In genomic region chr20:62885808-62886708, GRCh38 we compare ENCODE assay signal across 3 cellular contexts.
TF ChIP-seq lines count a peak whose summit lies in the region.

No MANE protein-coding gene starts in this region.

TF ChIP-seq in SK-N-SH, 30 proteins besides CTCF, POLR2A, EP300 and RAD21 (continues in another document):
- TF ChIP-seq MEF2A (IDR thresholded peaks at IDR 0.05; ENCODE audit: borderline replicate concordance, low read depth) (no peak), RXRA (IDR thresholded peaks at IDR 0.05; ENCODE audit: borderline replicate concordance, low read depth) (no peak), SMC3 (IDR thresholded peaks at IDR 0.05; ENCODE audit: low read depth, low read length) (no peak), SIN3A (IDR thresholded peaks at IDR 0.05; ENCODE audit: borderline replicate concordance, low read depth, low read length) (no peak), REST (IDR thresholded peaks at IDR 0.05; ENCODE audit: low read depth, low read length) (no peak), PBX3 (IDR thresholded peaks at IDR 0.05) (no peak), TAF1 (IDR thresholded peaks at IDR 0.05; ENCODE audit: borderline replicate concordance, low read depth, low read length) (no peak), NFIC (IDR thresholded peaks at IDR 0.05; ENCODE audit: borderline replicate concordance) (no peak), EZH2phosphoT487 (IDR thresholded peaks at IDR 0.05; ENCODE audit: borderline replicate concordance, low read depth) (no peak), ZBTB33 (IDR thresholded peaks at IDR 0.05; ENCODE audit: borderline replicate concordance, low read depth) (no peak), GABPA (IDR thresholded peaks at IDR 0.05; ENCODE audit: low read depth) (no peak), NRF1 (IDR thresholded peaks at IDR 0.05; ENCODE audit: low read depth, low read length) (no peak), RCOR1 (IDR thresholded peaks at IDR 0.05; ENCODE audit: low read length) (no peak)

TF ChIP-seq in SK-N-SH treated with all-trans-retinoic acid at 6 μM for 48 hours, 23 proteins besides CTCF, POLR2A, EP300 and RAD21:
- TF ChIP-seq PATZ1 (CRISPR knock-in tag; IDR thresholded peaks at IDR 0.05; ENCODE audit: borderline replicate concordance) (no peak), GLIS3 (CRISPR knock-in tag; IDR thresholded peaks at IDR 0.05) (no peak), ZNF8 (CRISPR knock-in tag; IDR thresholded peaks at IDR 0.05) (no peak), ARNTL (CRISPR knock-in tag; IDR thresholded peaks at IDR 0.05; ENCODE audit: borderline replicate concordance, low read depth) (no peak), TSHZ2 (CRISPR knock-in tag; IDR thresholded peaks at IDR 0.05) (no peak)

TF ChIP-seq in H1, 55 proteins besides CTCF, POLR2A, EP300 and RAD21:
- TF ChIP-seq E2F6 (IDR thresholded peaks at IDR 0.05), result no peak
- no peak for TF ChIP-seq SP2 (IDR thresholded peaks at IDR 0.05; ENCODE audit: low read length)
- no peak for TF ChIP-seq EZH2 (IDR thresholded peaks at IDR 0.05; ENCODE audit: low read depth, low read length, severe bottlenecking)
- TF ChIP-seq HDAC2 (IDR thresholded peaks at IDR 0.05; ENCODE audit: borderline replicate concordance in 1 of 2, low read depth in 2 of 2, low read length in 2 of 2), result no peak
- TF ChIP-seq CHD1 (IDR thresholded peaks at IDR 0.05; ENCODE audit: low read depth, low read length), result no peak
- TF ChIP-seq JUND (IDR thresholded peaks at IDR 0.05; ENCODE audit: low read length), result no peak
- no peak for TF ChIP-seq EGR1 (IDR thresholded peaks at IDR 0.05; ENCODE audit: borderline replicate concordance, low read depth, low read length)
- no peak for TF ChIP-seq YY1 (IDR thresholded peaks at IDR 0.05; ENCODE audit: low read depth, low read length)
- no peak for TF ChIP-seq CTBP2 (IDR thresholded peaks at IDR 0.05; ENCODE audit: borderline replicate concordance, insufficient read depth, insufficient read length, low read length)
- no peak for TF ChIP-seq POU5F1 (IDR thresholded peaks at IDR 0.05; ENCODE audit: low read depth, low read length)
- TF ChIP-seq RFX5 (IDR thresholded peaks at IDR 0.05; ENCODE audit: borderline replicate concordance, low read depth, low read length), result no peak
- no peak for TF ChIP-seq HDAC6 (IDR thresholded peaks at IDR 0.05; ENCODE audit: low read depth, low read length)
- no peak for TF ChIP-seq CBX5 (IDR thresholded peaks at IDR 0.05; ENCODE audit: low read depth, low read length)
- TF ChIP-seq BRCA1 (IDR thresholded peaks at IDR 0.05; ENCODE audit: low read depth, low read length), result no peak
- no peak for TF ChIP-seq USF2 (IDR thresholded peaks at IDR 0.05; ENCODE audit: low read length)
- no peak; the same call in 1 of the 2 replicates for TF ChIP-seq POLR2AphosphoS5 (IDR thresholded peaks at IDR 0.05; ENCODE audit: low read depth, low read length)
